8 cellular contexts compared by ENCODE assay signal in genomic region chr3:46866720-46867549, GRCh38. TPM values are rescaled to one million over a fixed set of nuclear protein-coding genes. Genes with fewer than 3 reads are reported as not detected.
DNase-seq lines count a peak whose midpoint lies in the region; ATAC-seq and TF ChIP-seq lines count a peak whose summit lies in the region.

No MANE protein-coding gene starts in this region.

- H3K9me3 ChIP-seq in heart right ventricle, result no peaks in the 10 kb centered on the region

- H3K4me1 Mint-ChIP-seq in activated naive CD8-positive, alpha-beta T cell treated with anti-CD3 and anti-CD28 coated beads, Interleukin-2, amount 10 ng/mL, durations not matched to agents 7 days and 5 days, result no peaks in the 10 kb centered on the region

- H3K9me3 Mint-ChIP-seq in activated naive CD8-positive, alpha-beta T cell treated with anti-CD3 and anti-CD28 coated beads, Interleukin-2, amount 10 ng/mL, durations not matched to agents 7 days and 5 days, result no peaks in the 10 kb centered on the region

- WGBS in heart right ventricle, 2 donors, result 17 to 21% methylated on average over 15 of the region's 15 CpGs

- H3K4me1 ChIP-seq in heart right ventricle, result peaks cover 23 to 75% (median 48%) of the 10 kb centered on the region in 9 donors

- no peaks in the 10 kb centered on the region for H3K36me3 ChIP-seq in heart right ventricle

- H3K27me3 ChIP-seq in heart right ventricle, result no peaks in the 10 kb centered on the region

- intact Hi-C loops in heart right ventricle (cut with DNase I), result loop anchor here in 9 of 10 donors (1.0 to 10.0 kb wide), 5 partner anchors 27 to 458 kb away; no protein-coding TSS in a partner anchor
- intact Hi-C loops in sciatic nerve (cut with DNase I), result no loop called here

- no peak overlapping the region for H3K4me3 Mint-ChIP-seq in activated naive CD8-positive, alpha-beta T cell treated with anti-CD3 and anti-CD28 coated beads, Interleukin-2, amount 10 ng/mL, durations not matched to agents 7 days and 5 days

- TF ChIP-seq CTCF in AG10803 (conservative IDR thresholded peaks at IDR 0.05; ENCODE audit: low read length) (peak; percentile 90), heart right ventricle (IDR thresholded peaks at IDR 0.05) (peak; percentile 87 to 94 (median 91))

- H3K27me3 Mint-ChIP-seq in activated naive CD8-positive, alpha-beta T cell treated with anti-CD3 and anti-CD28 coated beads, Interleukin-2, amount 10 ng/mL, durations not matched to agents 7 days and 5 days, result peaks cover 4% of the 10 kb centered on the region

- ATAC-seq in activated naive CD8-positive, alpha-beta T cell treated with anti-CD3 and anti-CD28 coated beads, Interleukin-2, amount 10 ng/mL, durations not matched to agents 7 days and 5 days (ENCODE audit: low read depth), result peak; percentile 53
- ATAC-seq in heart right ventricle, result peak; percentile 4 to 62 (median 32)
- ATAC-seq in sciatic nerve, result peak; percentile 74
- ATAC-seq in HG03521 (IDR thresholded peaks at IDR 0.05; ENCODE audit: unreplicated experiment), result no peak

- H3K36me3 Mint-ChIP-seq in activated naive CD8-positive, alpha-beta T cell treated with anti-CD3 and anti-CD28 coated beads, Interleukin-2, amount 10 ng/mL, durations not matched to agents 7 days and 5 days, result no peaks in the 10 kb centered on the region

- H3K4me3 ChIP-seq in AG10803 (ENCODE audit: low read length) (no peak overlapping the region), heart right ventricle (peak overlapping the region in 1 of 10 donors; percentile 22)

- peak overlapping the region; percentile 65 to 98 (median 90) for H3K27ac ChIP-seq in heart right ventricle

- DNase-seq in AG10803 (ENCODE audit: low read depth) (peak; percentile 34), GOT3 (lab: John Stamatoyannopoulos, UW) (peak; percentile 35), SKM-1 treated with dmso at 0.1 percent for 144 hours (lab: John Stamatoyannopoulos, UW; ENCODE audit: unreplicated experiment) (peak; percentile 16), heart right ventricle (peak; percentile 90 to 94), sciatic nerve (ENCODE audit: low spot score) (peak; percentile 95), SHP77 (lab: John Stamatoyannopoulos, UW) (no peak)
- peak; percentile 84 for DNase-seq in activated naive CD8-positive, alpha-beta T cell treated with anti-CD3 and anti-CD28 coated beads, Interleukin-2, amount 10 ng/mL, durations not matched to agents 7 days and 5 days

- peak overlapping the region; percentile 26 for H3K27ac Mint-ChIP-seq in activated naive CD8-positive, alpha-beta T cell treated with anti-CD3 and anti-CD28 coated beads, Interleukin-2, amount 10 ng/mL, durations not matched to agents 7 days and 5 days

- POLR2A ChIA-PET in activated naive CD8-positive, alpha-beta T cell treated with anti-CD3 and anti-CD28 coated beads, Interleukin-2, amount 10 ng/mL, durations not matched to agents 7 days and 5 days (lab: Charles Lee), result no interaction called here

RNA-seq across cellular contexts. Expression of gene MYL3, which starts 3.7 kb away (rescaled TPM):
- total RNA-seq in activated naive CD8-positive, alpha-beta T cell treated with anti-CD3 and anti-CD28 coated beads, Interleukin-2, amount 10 ng/mL, durations not matched to agents 7 days and 5 days, result not detected
- total RNA-seq in heart right ventricle (1,000 to 10,000 TPM; 5,377 to 9,904 (median 7,431) TPM), sciatic nerve (3.3 TPM)
- polyA plus RNA-seq in heart right ventricle, result 1,000 to 10,000 TPM; 7,541 to 8,578 TPM

RNA-seq across cellular contexts. Expression of gene PTH1R, which starts 10.6 kb away (rescaled TPM):
- total RNA-seq in activated naive CD8-positive, alpha-beta T cell treated with anti-CD3 and anti-CD28 coated beads, Interleukin-2, amount 10 ng/mL, durations not matched to agents 7 days and 5 days, result not detected
- total RNA-seq in heart right ventricle (10 to 100 TPM in 2 of 10 donors, 1 to 10 TPM in 8; 1.5 to 18.5 (median 3.0) TPM), sciatic nerve (6.6 TPM)
- 10 to 100 TPM; 12.8 to 89.8 TPM for polyA plus RNA-seq in heart right ventricle

Comparison
In these comparisons a context has a peak if more than half of its experiments do, and no peak if none do; other contexts are left out.
1. DNase-seq: peak in AG10803 (single experiment), GOT3 (single experiment), SKM-1 treated with dmso at 0.1 percent for 144 hours (single experiment), activated naive CD8-positive, alpha-beta T cell treated with anti-CD3 and anti-CD28 coated beads, Interleukin-2, amount 10 ng/mL, durations not matched to agents 7 days and 5 days (single experiment), heart right ventricle (2 of 2) and sciatic nerve (single experiment); none in SHP77 (0 of 2).
2. RNA of gene MYL3, which starts 3.7 kb away (total RNA-seq): 5,377 to 9,904 TPM in heart right ventricle; 3.3 TPM in sciatic nerve (single experiment) and not detected in activated naive CD8-positive, alpha-beta T cell treated with anti-CD3 and anti-CD28 coated beads, Interleukin-2, amount 10 ng/mL, durations not matched to agents 7 days and 5 days; every median in the first group is over 1,000 times any median in the second.